In the genomic region with DNA sequence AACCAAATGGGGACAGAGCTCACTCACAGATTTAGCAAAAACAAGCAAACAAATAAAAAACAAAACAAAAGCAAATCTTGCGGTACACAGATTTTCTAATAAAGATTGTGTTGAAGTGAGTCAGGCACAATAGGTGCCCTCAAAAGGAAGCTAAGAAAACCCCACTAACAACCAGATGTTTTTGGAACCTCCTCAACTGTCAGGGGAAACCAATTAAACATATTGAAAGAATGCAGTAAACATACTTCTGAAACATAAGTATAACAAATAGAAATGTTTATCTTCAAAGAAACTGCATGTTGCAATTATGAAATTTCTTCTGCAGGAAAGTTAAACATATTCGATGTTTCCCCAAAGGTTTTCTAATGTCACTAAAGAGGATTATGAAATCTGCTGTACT, we compare ENCODE assay signal across 12 cellular contexts.
DNase-seq lines count a peak whose midpoint lies in the region; ATAC-seq and TF ChIP-seq lines count a peak whose summit lies in the region.
"Had no signal": no experiment of that assay in that cellular context is flagged by ENCODE, and none has a peak within 500 bp of the region (broad histone marks: within the 10 kb centered on the region; RNA-seq: fewer than 3 reads in every experiment).

No MANE protein-coding gene starts in this region.

- intact Hi-C loops in CD4-positive, alpha-beta T cell (cut with DNase I, micrococcal nuclease): no loop called here

- no peak overlapping the region for H3K27ac ChIP-seq in CD4-positive, alpha-beta T cell (ENCODE audit: low read depth, low read length)

- no peaks in the 10 kb centered on the region for H3K9me3 ChIP-seq in CD4-positive, alpha-beta T cell (ENCODE audit: control insufficient read depth, low read length)
- H3K9me3 ChIP-seq: Peyer's patch had no signal

- no peaks in the 10 kb centered on the region for H3K27me3 Mint-ChIP-seq in CD4-positive, alpha-beta T cell
- H3K27me3 Mint-ChIP-seq in IgD-negative memory B cell (no peaks in the 10 kb centered on the region), endothelial cell (ENCODE audit: unreplicated experiment) (peaks cover 1% of the 10 kb centered on the region), nephron (ENCODE audit: low read depth) (no peaks in the 10 kb centered on the region)
- H3K27me3 Mint-ChIP-seq: stimulated activated naive B cell treated with anti-CD40 and anti-IgM and Interleukin-4, amounts not matched to agents 10 μg/mL and 1 μg/mL and 100 μg/mL, for 72 hours had no signal

- H3K36me3 Mint-ChIP-seq in CD4-positive, alpha-beta T cell (ENCODE audit: low read depth): peaks cover 48% of the 10 kb centered on the region
- peaks cover 7% of the 10 kb centered on the region for H3K36me3 Mint-ChIP-seq in IgD-negative memory B cell
- peaks cover 15% of the 10 kb centered on the region for H3K36me3 Mint-ChIP-seq in endothelial cell (ENCODE audit: low read depth, unreplicated experiment)
- H3K36me3 Mint-ChIP-seq in nephron (ENCODE audit: low read depth): peaks cover 11% of the 10 kb centered on the region

- H3K27ac Mint-ChIP-seq in CD4-positive, alpha-beta T cell: peak overlapping the region; percentile 69
- peak overlapping the region; percentile 61 to 69 (median 68) for H3K27ac Mint-ChIP-seq in IgD-negative memory B cell
- H3K27ac Mint-ChIP-seq in endothelial cell (ENCODE audit: unreplicated experiment): peak overlapping the region; percentile 5
- peak overlapping the region in 2 of 3 experiments; percentile 6 to 31 for H3K27ac Mint-ChIP-seq in nephron
- H3K27ac Mint-ChIP-seq: stimulated activated naive B cell treated with anti-CD40 and anti-IgM and Interleukin-4, amounts not matched to agents 10 μg/mL and 1 μg/mL and 100 μg/mL, for 72 hours had no signal

- peaks cover 57% of the 10 kb centered on the region for H3K4me1 Mint-ChIP-seq in CD4-positive, alpha-beta T cell (ENCODE audit: low read depth)
- H3K4me1 Mint-ChIP-seq in IgD-negative memory B cell (peaks cover 19 to 45% (median 36%) of the 10 kb centered on the region in 3 donors), endothelial cell (ENCODE audit: unreplicated experiment) (peaks cover 20% of the 10 kb centered on the region), nephron (peaks cover 12% of the 10 kb centered on the region)

- no peaks in the 10 kb centered on the region for H3K9me3 Mint-ChIP-seq in CD4-positive, alpha-beta T cell
- peaks cover 2 to 7% (median 5%) of the 10 kb centered on the region in 3 donors for H3K9me3 Mint-ChIP-seq in IgD-negative memory B cell
- H3K9me3 Mint-ChIP-seq in endothelial cell (ENCODE audit: unreplicated experiment): no peaks in the 10 kb centered on the region
- peaks cover 7% of the 10 kb centered on the region for H3K9me3 Mint-ChIP-seq in nephron

- no peak overlapping the region for H3K4me3 Mint-ChIP-seq in CD4-positive, alpha-beta T cell
- H3K4me3 Mint-ChIP-seq in IgD-negative memory B cell: peak overlapping the region in 1 of 4 donors; percentile 18
- H3K4me3 Mint-ChIP-seq in endothelial cell (ENCODE audit: unreplicated experiment): no peak overlapping the region
- no peak overlapping the region for H3K4me3 Mint-ChIP-seq in nephron
- H3K4me3 Mint-ChIP-seq: stimulated activated naive B cell treated with anti-CD40 and anti-IgM and Interleukin-4, amounts not matched to agents 10 μg/mL and 1 μg/mL and 100 μg/mL, for 72 hours had no signal

- no peak for ATAC-seq in CD4-positive, alpha-beta T cell (ENCODE audit: poor library complexity)
- ATAC-seq: stimulated activated naive B cell treated with anti-CD40 and anti-IgM and Interleukin-4, amounts not matched to agents 10 μg/mL and 1 μg/mL and 100 μg/mL, for 72 hours had no signal

- POLR2A ChIA-PET in CD4-positive, alpha-beta T cell (lab: Charles Lee): interaction anchor here (2.8 kb wide), 1 partner anchor 10 kb away, joined by 11 read pairs; no protein-coding TSS in a partner anchor

- no peak for DNase-seq in CD4-positive, alpha-beta T cell
- DNase-seq in endothelial cell (ENCODE audit: low spot score) (no peak), GM03348 (ENCODE audit: low spot score) (no peak), COR-L47 (lab: John Stamatoyannopoulos, UW) (no peak), OCI-M2 (lab: John Stamatoyannopoulos, UW; ENCODE audit: unreplicated experiment) (no peak)
- DNase-seq: activated CD8-positive, alpha-beta memory T cell treated with anti-CD3 and anti-CD28 coated beads, Interleukin-2, amount 50 U/mL, for 4 hours; NCI-H2171 treated with DMSO at 0.1 percent for 48 hours; occipital lobe; Peyer's patch; stimulated activated naive B cell treated with anti-CD40 and anti-IgM and Interleukin-4, amounts not matched to agents 10 μg/mL and 1 μg/mL and 100 μg/mL, for 72 hours had no signal

- CTCF ChIA-PET in CD4-positive, alpha-beta T cell (lab: Charles Lee): interaction anchor here (0.6 to 1.8 kb wide), 6 partner anchors 10 to 295 kb away, joined by 3 to 6 read pairs (median 4); no protein-coding TSS in a partner anchor

- no peak for TF ChIP-seq CTCF in CD4-positive, alpha-beta T cell (IDR thresholded peaks at IDR 0.05)
- TF ChIP-seq CTCF in endothelial cell (IDR thresholded peaks at IDR 0.05; ENCODE audit: unreplicated experiment) (no peak), nephron (IDR thresholded peaks at IDR 0.05; ENCODE audit: unreplicated experiment in 3 of 3) (no peak)

- no peaks in the 10 kb centered on the region for H3K27me3 ChIP-seq in CD4-positive, alpha-beta T cell (ENCODE audit: control insufficient read depth, insufficient read depth, low read length)
- H3K27me3 ChIP-seq: Peyer's patch had no signal

Comparison
In these comparisons a context has a peak if more than half of its experiments do, and no peak if none do; other contexts are left out.
1. H3K27ac Mint-ChIP-seq: peak in every context shown above with its lines; median percentile 69 in CD4-positive, alpha-beta T cell; 68 in IgD-negative memory B cell; 18 in nephron; 5 in endothelial cell.